Comparison of ENCODE assay signal across 39 cellular contexts in the genomic region with DNA sequence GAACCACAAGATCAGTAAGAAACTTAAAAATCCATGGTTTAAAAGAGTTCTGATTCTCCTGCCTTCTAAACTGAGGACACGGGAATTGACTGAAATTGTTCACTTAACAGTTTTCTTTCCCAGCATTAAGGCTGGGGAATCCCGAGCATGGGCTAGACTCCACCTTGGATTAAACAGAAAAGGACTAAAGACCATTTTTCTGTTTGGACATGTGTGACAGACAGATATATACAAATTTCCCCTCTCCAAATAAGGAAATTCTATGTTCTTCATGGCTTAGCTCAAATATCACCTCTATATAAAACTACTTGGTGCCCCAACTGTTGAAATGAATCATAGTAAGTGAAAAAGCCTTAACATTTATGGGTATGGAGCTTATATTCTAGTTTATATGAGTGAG.
"Had no signal": no experiment of that assay in that cellular context is flagged by ENCODE, and none has a peak within 500 bp of the region (broad histone marks: within the 10 kb centered on the region; RNA-seq: fewer than 3 reads in every experiment).

No MANE protein-coding gene starts in this region.

- H3K27ac Mint-ChIP-seq: activated naive CD4-positive, alpha-beta T cell treated with anti-CD3 and anti-CD28 coated beads for 36 hours; activated naive CD4-positive, alpha-beta T cell treated with anti-CD3 and anti-CD28 coated beads, Interleukin-2, amount 10 ng/mL, durations not matched to agents 7 days and 5 days; activated naive CD4-positive, alpha-beta T cell treated with anti-CD3 and anti-CD28 coated beads, Interleukin-2, amount 50 U/mL, for 24 hours; activated naive CD4-positive, alpha-beta T cell treated with anti-CD3 and anti-CD28 coated beads, Interleukin-2, amount 50 U/mL, for 72 hours; activated naive CD8-positive, alpha-beta T cell; activated naive CD8-positive, alpha-beta T cell treated with anti-CD3 and anti-CD28 coated beads for 36 hours; activated naive CD8-positive, alpha-beta T cell treated with anti-CD3 and anti-CD28 coated beads, Interleukin-2, amount 10 ng/mL, durations not matched to agents 7 days and 5 days; activated naive CD8-positive, alpha-beta T cell treated with anti-CD3 and anti-CD28 coated beads, Interleukin-2, amount 50 U/mL, for 24 hours; activated T-cell treated with anti-CD3 and anti-CD28 coated beads, Interleukin-2, amount 50 U/mL, for 72 hours; activated T-helper 1 cell treated with anti-CD3 and anti-CD28 coated beads, Interleukin-12 subunit alpha, Interleukin-12 subunit beta, Interleukin-2, Interleukin-4 antibody, amounts not matched to agents 30 ng/mL and 10 ng/mL and 1 ng/mL, durations not matched to agents 14 hours and 24 hours and 36 hours; activated T-helper 17 cell treated with anti-CD3 and anti-CD28 coated beads, Interleukin-2, amount 50 U/mL, for 72 hours; activated T-helper 2 cell treated with anti-CD3 and anti-CD28 coated beads, Interferon-gamma antibody, Interleukin-2, Interleukin-4, amounts not matched to agents 10 μg/mL and 5 μg/mL and 100 μg/mL, durations not matched to agents 14 hours and 24 hours and 36 hours; brain had no signal

- H3K27me3 ChIP-seq: adrenal gland, ascending aorta, body of pancreas, brain microvascular endothelial cell, breast epithelium, cardiac muscle cell had no signal

- H3K4me1 Mint-ChIP-seq: activated naive CD4-positive, alpha-beta T cell treated with anti-CD3 and anti-CD28 coated beads, Interleukin-2, amount 10 ng/mL, durations not matched to agents 7 days and 5 days; activated naive CD4-positive, alpha-beta T cell treated with anti-CD3 and anti-CD28 coated beads, Interleukin-2, amount 50 U/mL, for 24 hours; activated naive CD8-positive, alpha-beta T cell treated with anti-CD3 and anti-CD28 coated beads for 36 hours; activated naive CD8-positive, alpha-beta T cell treated with anti-CD3 and anti-CD28 coated beads, Interleukin-2, amount 10 ng/mL, durations not matched to agents 7 days and 5 days; activated naive CD8-positive, alpha-beta T cell treated with anti-CD3 and anti-CD28 coated beads, Interleukin-2, amount 50 U/mL, for 24 hours; activated T-helper 17 cell treated with anti-CD3 and anti-CD28 coated beads, Interleukin-2, amount 50 U/mL, for 72 hours; brain had no signal

- H3K9me3 ChIP-seq: adrenal gland, ascending aorta, body of pancreas, breast epithelium had no signal

- H3K27me3 Mint-ChIP-seq: activated naive CD4-positive, alpha-beta T cell treated with anti-CD3 and anti-CD28 coated beads, Interleukin-2, amount 10 ng/mL, durations not matched to agents 7 days and 5 days; activated naive CD4-positive, alpha-beta T cell treated with anti-CD3 and anti-CD28 coated beads, Interleukin-2, amount 50 U/mL, for 24 hours; activated naive CD8-positive, alpha-beta T cell; activated naive CD8-positive, alpha-beta T cell treated with anti-CD3 and anti-CD28 coated beads for 36 hours; brain; central memory CD8-positive, alpha-beta T cell had no signal

- H3K4me3 ChIP-seq: adrenal gland, ascending aorta, body of pancreas, breast epithelium, cardiac muscle cell had no signal

- H3K9me3 Mint-ChIP-seq: activated naive CD4-positive, alpha-beta T cell treated with anti-CD3 and anti-CD28 coated beads for 36 hours; activated naive CD4-positive, alpha-beta T cell treated with anti-CD3 and anti-CD28 coated beads, Interleukin-2, amount 10 ng/mL, durations not matched to agents 7 days and 5 days; activated naive CD4-positive, alpha-beta T cell treated with anti-CD3 and anti-CD28 coated beads, Interleukin-2, amount 50 U/mL, for 24 hours; activated naive CD4-positive, alpha-beta T cell treated with anti-CD3 and anti-CD28 coated beads, Interleukin-2, amount 50 U/mL, for 72 hours; activated naive CD8-positive, alpha-beta T cell treated with anti-CD3 and anti-CD28 coated beads for 36 hours; activated naive CD8-positive, alpha-beta T cell treated with anti-CD3 and anti-CD28 coated beads, Interleukin-2, amount 50 U/mL, for 24 hours; activated T-cell treated with anti-CD3 and anti-CD28 coated beads, Interleukin-2, amount 50 U/mL, for 4 hours; activated T-cell treated with anti-CD3 and anti-CD28 coated beads, Interleukin-2, amount 50 U/mL, for 72 hours; activated T-helper 1 cell treated with anti-CD3 and anti-CD28 coated beads, Interleukin-12 subunit alpha, Interleukin-12 subunit beta, Interleukin-2, Interleukin-4 antibody, amounts not matched to agents 30 ng/mL and 10 ng/mL and 1 ng/mL, durations not matched to agents 14 hours and 24 hours and 36 hours; activated T-helper 17 cell treated with anti-CD3 and anti-CD28 coated beads, Interleukin-2, amount 50 U/mL, for 72 hours; activated T-helper 2 cell treated with anti-CD3 and anti-CD28 coated beads, Interferon-gamma antibody, Interleukin-2, Interleukin-4, amounts not matched to agents 10 μg/mL and 5 μg/mL and 100 μg/mL, durations not matched to agents 14 hours and 24 hours and 36 hours; central memory CD8-positive, alpha-beta T cell had no signal

- H3K36me3 Mint-ChIP-seq: activated naive CD4-positive, alpha-beta T cell treated with anti-CD3 and anti-CD28 coated beads, Interleukin-2, amount 10 ng/mL, durations not matched to agents 7 days and 5 days; activated naive CD4-positive, alpha-beta T cell treated with anti-CD3 and anti-CD28 coated beads, Interleukin-2, amount 50 U/mL, for 24 hours; activated naive CD4-positive, alpha-beta T cell treated with anti-CD3 and anti-CD28 coated beads, Interleukin-2, amount 50 U/mL, for 72 hours; activated naive CD8-positive, alpha-beta T cell; activated naive CD8-positive, alpha-beta T cell treated with anti-CD3 and anti-CD28 coated beads, Interleukin-2, amount 10 ng/mL, durations not matched to agents 7 days and 5 days had no signal

- ATAC-seq: activated naive CD4-positive, alpha-beta T cell treated with anti-CD3 and anti-CD28 coated beads, Interleukin-2, amount 50 U/mL, for 72 hours; activated naive CD8-positive, alpha-beta T cell treated with anti-CD3 and anti-CD28 coated beads, Interleukin-2, amount 50 U/mL, for 24 hours; activated T-cell treated with anti-CD3 and anti-CD28 coated beads, Interleukin-2, amount 50 U/mL, for 4 hours; activated T-cell treated with anti-CD3 and anti-CD28 coated beads, Interleukin-2, amount 50 U/mL, for 72 hours; activated T-helper 17 cell treated with anti-CD3 and anti-CD28 coated beads, Interleukin-2, amount 50 U/mL, for 72 hours; body of pancreas had no signal

- H3K27ac ChIP-seq: adrenal gland, ascending aorta, body of pancreas, brain microvascular endothelial cell, breast epithelium, cardiac muscle cell had no signal

- H3K4me3 Mint-ChIP-seq: activated naive CD4-positive, alpha-beta T cell treated with anti-CD3 and anti-CD28 coated beads for 36 hours; activated naive CD4-positive, alpha-beta T cell treated with anti-CD3 and anti-CD28 coated beads, Interleukin-2, amount 10 ng/mL, durations not matched to agents 7 days and 5 days; activated naive CD4-positive, alpha-beta T cell treated with anti-CD3 and anti-CD28 coated beads, Interleukin-2, amount 50 U/mL, for 24 hours; activated naive CD8-positive, alpha-beta T cell; activated naive CD8-positive, alpha-beta T cell treated with anti-CD3 and anti-CD28 coated beads for 36 hours; activated naive CD8-positive, alpha-beta T cell treated with anti-CD3 and anti-CD28 coated beads, Interleukin-2, amount 10 ng/mL, durations not matched to agents 7 days and 5 days; activated naive CD8-positive, alpha-beta T cell treated with anti-CD3 and anti-CD28 coated beads, Interleukin-2, amount 50 U/mL, for 24 hours; activated T-cell treated with anti-CD3 and anti-CD28 coated beads, Interleukin-2, amount 50 U/mL, for 4 hours; activated T-cell treated with anti-CD3 and anti-CD28 coated beads, Interleukin-2, amount 50 U/mL, for 72 hours; activated T-helper 1 cell treated with anti-CD3 and anti-CD28 coated beads, Interleukin-12 subunit alpha, Interleukin-12 subunit beta, Interleukin-2, Interleukin-4 antibody, amounts not matched to agents 30 ng/mL and 10 ng/mL and 1 ng/mL, durations not matched to agents 14 hours and 24 hours and 36 hours; activated T-helper 17 cell treated with anti-CD3 and anti-CD28 coated beads, Interleukin-2, amount 50 U/mL, for 72 hours; brain; central memory CD8-positive, alpha-beta T cell had no signal

- FAIRE-seq: astrocyte, bronchial epithelial cell, colon had no signal

- H3K4me1 ChIP-seq: ascending aorta, body of pancreas, breast epithelium had no signal

- DNase-seq: activated effector memory CD4-positive, alpha-beta T cell treated with anti-CD3 and anti-CD28 coated beads, Interleukin-2, amount 50 U/mL, for 16 hours; activated effector memory CD4-positive, alpha-beta T cell treated with Interleukin-2 at 50 U/mL for 16 hours; activated gamma-delta T cell; activated gamma-delta T cell treated with Interleukin-2 at 50 U/mL for 16 hours; activated naive CD4-positive, alpha-beta T cell; activated naive CD4-positive, alpha-beta T cell treated with anti-CD3 and anti-CD28 coated beads for 36 hours; activated naive CD4-positive, alpha-beta T cell treated with anti-CD3 and anti-CD28 coated beads, Interleukin-2, amount 10 ng/mL, durations not matched to agents 7 days and 5 days; activated naive CD4-positive, alpha-beta T cell treated with anti-CD3 and anti-CD28 coated beads, Interleukin-2, amount 50 U/mL, for 16 hours; activated naive CD4-positive, alpha-beta T cell treated with Interleukin-2 at 50 U/mL for 16 hours; activated naive CD8-positive, alpha-beta T cell treated with anti-CD3 and anti-CD28 coated beads for 36 hours; activated naive CD8-positive, alpha-beta T cell treated with anti-CD3 and anti-CD28 coated beads, Interleukin-2, amount 10 ng/mL, durations not matched to agents 7 days and 5 days; activated naive CD8-positive, alpha-beta T cell treated with anti-CD3 and anti-CD28 coated beads, Interleukin-2, amount 50 U/mL, for 24 hours; activated T-cell treated with anti-CD3 and anti-CD28 coated beads, Interleukin-2, amount 50 U/mL, for 4 hours; activated T-cell treated with anti-CD3 and anti-CD28 coated beads, Interleukin-2, amount 50 U/mL, for 48 hours; activated T-cell treated with anti-CD3 and anti-CD28 coated beads, Interleukin-2, amount 50 U/mL, for 72 hours; adrenal gland; amniotic stem cell; amygdala; anterior cingulate cortex; aorta; body of pancreas; brain microvascular endothelial cell; caudate nucleus; central memory CD4-positive, alpha-beta T cell; cerebellar nuclear complex had no signal

- H3K36me3 ChIP-seq: adrenal gland, ascending aorta, brain microvascular endothelial cell, breast epithelium, cardiac muscle cell had no signal
